38 cellular contexts compared by ENCODE assay signal in genomic region chr22:44943701-44944324, GRCh38.
"Had no signal": no experiment of that assay in that cellular context is flagged by ENCODE, and none has a peak within 500 bp of the region (broad histone marks: within the 10 kb centered on the region; RNA-seq: fewer than 3 reads in every experiment).

No MANE protein-coding gene starts in this region.

- H3K27me3 Mint-ChIP-seq: activated CD4-positive, alpha-beta T cell treated with anti-CD3 and anti-CD28 coated beads, Interleukin-2, amount 10 ng/mL, durations not matched to agents 24 days and 14 days had no signal

- H3K27ac Mint-ChIP-seq: activated B cell treated with CpG ODN at 0.5 μM for 24 hours; activated CD4-positive, alpha-beta memory T cell treated with anti-CD3 and anti-CD28 coated beads for 36 hours; activated CD4-positive, alpha-beta T cell treated with anti-CD3 and anti-CD28 coated beads, Interleukin-2, amount 10 ng/mL, durations not matched to agents 24 days and 14 days; activated CD8-positive, alpha-beta T cell treated with anti-CD3 and anti-CD28 coated beads for 36 hours; activated naive CD4-positive, alpha-beta T cell treated with anti-CD3 and anti-CD28 coated beads for 36 hours; activated naive CD4-positive, alpha-beta T cell treated with anti-CD3 and anti-CD28 coated beads, Interleukin-2, amount 50 U/mL, for 72 hours; activated naive CD8-positive, alpha-beta T cell treated with anti-CD3 and anti-CD28 coated beads for 36 hours; activated T-cell treated with anti-CD3 and anti-CD28 coated beads, Interleukin-2, amount 50 U/mL, for 72 hours; activated T-helper 1 cell treated with anti-CD3 and anti-CD28 coated beads, Interleukin-12 subunit alpha, Interleukin-12 subunit beta, Interleukin-2, Interleukin-4 antibody, amounts not matched to agents 30 ng/mL and 10 ng/mL and 1 ng/mL, durations not matched to agents 14 hours and 24 hours and 36 hours; activated T-helper 17 cell treated with anti-CD3 and anti-CD28 coated beads, Interleukin-2, amount 50 U/mL, for 72 hours; T-helper 1 cell treated with Interleukin-12 subunit alpha and Interleukin-12 subunit beta and Interleukin-4 antibody, amounts not matched to agents 30 μg/mL and 1 μg/mL, for 36 hours; T-helper 2 cell treated with Interferon-gamma antibody and Interleukin-4, amounts not matched to agents 5 μg/mL and 100 μg/mL, for 36 hours had no signal

- H3K36me3 ChIP-seq: adrenal gland, brain microvascular endothelial cell, breast epithelium had no signal

- H3K27ac ChIP-seq: adrenal gland, body of pancreas, brain microvascular endothelial cell, breast epithelium, WERI-Rb-1 had no signal

- ATAC-seq: activated CD8-positive, alpha-beta T cell treated with anti-CD3 and anti-CD28 coated beads for 36 hours; activated naive CD4-positive, alpha-beta T cell treated with anti-CD3 and anti-CD28 coated beads, Interleukin-2, amount 50 U/mL, for 72 hours; activated T-cell treated with anti-CD3 and anti-CD28 coated beads, Interleukin-2, amount 50 U/mL, for 4 hours; activated T-cell treated with anti-CD3 and anti-CD28 coated beads, Interleukin-2, amount 50 U/mL, for 72 hours; activated T-helper 17 cell treated with anti-CD3 and anti-CD28 coated beads, Interleukin-2, amount 50 U/mL, for 72 hours; body of pancreas had no signal

- DNase-seq: activated B cell treated with CpG ODN at 0.5 μM for 24 hours; activated CD4-positive, alpha-beta memory T cell treated with anti-CD3 and anti-CD28 coated beads for 36 hours; activated CD4-positive, alpha-beta T cell treated with anti-CD3 and anti-CD28 coated beads for 4 hours; activated CD4-positive, alpha-beta T cell treated with anti-CD3 and anti-CD28 coated beads, Interleukin-2, amount 10 ng/mL, durations not matched to agents 24 days and 14 days; activated CD4-positive, alpha-beta T cell treated with anti-CD3 and anti-CD28 coated beads, Interleukin-2, amount 50 U/mL, for 1 hour; activated CD4-positive, alpha-beta T cell treated with anti-CD3 and anti-CD28 coated beads, Interleukin-2, amount 50 U/mL, for 4 hours; activated CD4-positive, CD25-positive, alpha-beta regulatory T cell treated with anti-CD3 and anti-CD28 coated beads, Interleukin-2, amount 50 U/mL, for 72 hours; activated CD8-positive, alpha-beta memory T cell treated with anti-CD3 and anti-CD28 coated beads, Interleukin-2, amount 50 U/mL, for 4 hours; activated CD8-positive, alpha-beta T cell treated with anti-CD3 and anti-CD28 coated beads for 36 hours; activated effector memory CD4-positive, alpha-beta T cell treated with anti-CD3 and anti-CD28 coated beads, Interleukin-2, amount 50 U/mL, for 16 hours; activated gamma-delta T cell treated with Interleukin-2 at 50 U/mL for 16 hours; activated naive CD4-positive, alpha-beta T cell; activated naive CD4-positive, alpha-beta T cell treated with anti-CD3 and anti-CD28 coated beads for 36 hours; activated naive CD4-positive, alpha-beta T cell treated with anti-CD3 and anti-CD28 coated beads, Interleukin-2, amount 50 U/mL, for 16 hours; activated naive CD8-positive, alpha-beta T cell treated with anti-CD3 and anti-CD28 coated beads for 36 hours; activated T-cell treated with anti-CD3 and anti-CD28 coated beads for 4 hours; activated T-cell treated with anti-CD3 and anti-CD28 coated beads, Interleukin-2, amount 50 U/mL, for 1 hour; activated T-cell treated with anti-CD3 and anti-CD28 coated beads, Interleukin-2, amount 50 U/mL, for 4 hours; activated T-cell treated with anti-CD3 and anti-CD28 coated beads, Interleukin-2, amount 50 U/mL, for 72 hours; adrenal gland; amniotic stem cell; aorta; body of pancreas; brain microvascular endothelial cell; caudate nucleus; cerebellar nuclear complex; T-helper 1 cell; T-helper 2 cell; T-helper 9 cell; WERI-Rb-1 had no signal

- H3K4me1 Mint-ChIP-seq: activated B cell treated with CpG ODN at 0.5 μM for 24 hours; activated CD4-positive, alpha-beta T cell treated with anti-CD3 and anti-CD28 coated beads, Interleukin-2, amount 10 ng/mL, durations not matched to agents 24 days and 14 days; activated naive CD8-positive, alpha-beta T cell treated with anti-CD3 and anti-CD28 coated beads for 36 hours; activated T-helper 17 cell treated with anti-CD3 and anti-CD28 coated beads, Interleukin-2, amount 50 U/mL, for 72 hours; central memory CD8-positive, alpha-beta T cell had no signal

- H3K36me3 Mint-ChIP-seq: activated CD4-positive, alpha-beta memory T cell treated with anti-CD3 and anti-CD28 coated beads for 36 hours; activated naive CD4-positive, alpha-beta T cell treated with anti-CD3 and anti-CD28 coated beads, Interleukin-2, amount 50 U/mL, for 72 hours; activated naive CD8-positive, alpha-beta T cell treated with anti-CD3 and anti-CD28 coated beads for 36 hours had no signal

- H3K9me3 ChIP-seq: adrenal gland, body of pancreas, breast epithelium had no signal

- H3K4me3 Mint-ChIP-seq: activated B cell treated with CpG ODN at 0.5 μM for 24 hours; activated CD4-positive, alpha-beta memory T cell treated with anti-CD3 and anti-CD28 coated beads for 36 hours; activated CD4-positive, alpha-beta T cell treated with anti-CD3 and anti-CD28 coated beads, Interleukin-2, amount 10 ng/mL, durations not matched to agents 24 days and 14 days; activated CD8-positive, alpha-beta T cell treated with anti-CD3 and anti-CD28 coated beads for 36 hours; activated naive CD4-positive, alpha-beta T cell treated with anti-CD3 and anti-CD28 coated beads for 36 hours; activated naive CD8-positive, alpha-beta T cell treated with anti-CD3 and anti-CD28 coated beads for 36 hours; activated T-cell treated with anti-CD3 and anti-CD28 coated beads, Interleukin-2, amount 50 U/mL, for 4 hours; activated T-cell treated with anti-CD3 and anti-CD28 coated beads, Interleukin-2, amount 50 U/mL, for 72 hours; activated T-helper 1 cell treated with anti-CD3 and anti-CD28 coated beads, Interleukin-12 subunit alpha, Interleukin-12 subunit beta, Interleukin-2, Interleukin-4 antibody, amounts not matched to agents 30 ng/mL and 10 ng/mL and 1 ng/mL, durations not matched to agents 14 hours and 24 hours and 36 hours; activated T-helper 17 cell treated with anti-CD3 and anti-CD28 coated beads, Interleukin-2, amount 50 U/mL, for 72 hours; central memory CD8-positive, alpha-beta T cell; T-helper 1 cell treated with Interleukin-12 subunit alpha and Interleukin-12 subunit beta and Interleukin-4 antibody, amounts not matched to agents 30 μg/mL and 1 μg/mL, for 36 hours; T-helper 2 cell treated with Interferon-gamma antibody and Interleukin-4, amounts not matched to agents 5 μg/mL and 100 μg/mL, for 36 hours had no signal

- H3K9me3 Mint-ChIP-seq: activated B cell treated with CpG ODN at 0.5 μM for 24 hours; activated CD4-positive, alpha-beta memory T cell treated with anti-CD3 and anti-CD28 coated beads for 36 hours; activated CD4-positive, alpha-beta T cell treated with anti-CD3 and anti-CD28 coated beads, Interleukin-2, amount 10 ng/mL, durations not matched to agents 24 days and 14 days; activated CD8-positive, alpha-beta T cell treated with anti-CD3 and anti-CD28 coated beads for 36 hours; activated naive CD4-positive, alpha-beta T cell treated with anti-CD3 and anti-CD28 coated beads for 36 hours; activated naive CD4-positive, alpha-beta T cell treated with anti-CD3 and anti-CD28 coated beads, Interleukin-2, amount 50 U/mL, for 72 hours; activated naive CD8-positive, alpha-beta T cell treated with anti-CD3 and anti-CD28 coated beads for 36 hours; activated T-cell treated with anti-CD3 and anti-CD28 coated beads, Interleukin-2, amount 50 U/mL, for 4 hours; activated T-cell treated with anti-CD3 and anti-CD28 coated beads, Interleukin-2, amount 50 U/mL, for 72 hours; activated T-helper 1 cell treated with anti-CD3 and anti-CD28 coated beads, Interleukin-12 subunit alpha, Interleukin-12 subunit beta, Interleukin-2, Interleukin-4 antibody, amounts not matched to agents 30 ng/mL and 10 ng/mL and 1 ng/mL, durations not matched to agents 14 hours and 24 hours and 36 hours; activated T-helper 17 cell treated with anti-CD3 and anti-CD28 coated beads, Interleukin-2, amount 50 U/mL, for 72 hours; central memory CD8-positive, alpha-beta T cell; T-helper 1 cell treated with Interleukin-12 subunit alpha and Interleukin-12 subunit beta and Interleukin-4 antibody, amounts not matched to agents 30 μg/mL and 1 μg/mL, for 36 hours; T-helper 2 cell treated with Interferon-gamma antibody and Interleukin-4, amounts not matched to agents 5 μg/mL and 100 μg/mL, for 36 hours had no signal

- H3K27me3 ChIP-seq: adrenal gland, body of pancreas, brain microvascular endothelial cell had no signal

- H3K4me3 ChIP-seq: adrenal gland, body of pancreas, breast epithelium had no signal

- FAIRE-seq: astrocyte had no signal

- H3K4me1 ChIP-seq: adrenal gland, body of pancreas, breast epithelium had no signal
